11 cellular contexts compared by ENCODE assay signal in genomic region chr7:120402368-120402767, GRCh38.
DNase-seq lines count a peak whose midpoint lies in the region; ATAC-seq and TF ChIP-seq lines count a peak whose summit lies in the region.
"Had no signal": no experiment of that assay in that cellular context is flagged by ENCODE, and none has a peak within 500 bp of the region (broad histone marks: within the 10 kb centered on the region; RNA-seq: fewer than 3 reads in every experiment).

No MANE protein-coding gene starts in this region.

- DNase-seq in RWPE1 (ENCODE audit: low spot score), result peak; percentile 18
- no peak for DNase-seq in omental fat pad (ENCODE audit: low spot score)
- DNase-seq in activated T-helper 2 cell treated with anti-CD3 and anti-CD28 coated beads, Interferon-gamma antibody, Interleukin-2, Interleukin-4, amounts not matched to agents 10 μg/mL and 5 μg/mL and 100 μg/mL, durations not matched to agents 14 hours and 24 hours and 36 hours (ENCODE audit: low spot score), result no peak
- DNase-seq in GM10248 (ENCODE audit: extremely low spot score), result no peak
- no peak for DNase-seq in activated CD4-positive, CD25-positive, alpha-beta regulatory T cell treated with anti-CD3 and anti-CD28 coated beads, Interleukin-2, amount 50 U/mL, for 72 hours
- no peak for DNase-seq in globus pallidus (ENCODE audit: low spot score)
- DNase-seq: MG63 had no signal

- TF ChIP-seq CTCF in RWPE1 (conservative IDR thresholded peaks at IDR 0.05; ENCODE audit: low read depth), result no peak
- no peak for TF ChIP-seq CTCF in omental fat pad (IDR thresholded peaks at IDR 0.05)
- no peak for TF ChIP-seq CTCF in GM10248 (IDR thresholded peaks at IDR 0.05; ENCODE audit: control extremely low read depth, extremely low read depth, low read depth, missing control alignments)

- no peaks in the 10 kb centered on the region for H3K36me3 Mint-ChIP-seq in activated T-helper 2 cell treated with anti-CD3 and anti-CD28 coated beads, Interferon-gamma antibody, Interleukin-2, Interleukin-4, amounts not matched to agents 10 μg/mL and 5 μg/mL and 100 μg/mL, durations not matched to agents 14 hours and 24 hours and 36 hours (ENCODE audit: low read depth)
- H3K36me3 Mint-ChIP-seq: activated naive CD4-positive, alpha-beta T cell treated with anti-CD3 and anti-CD28 coated beads, Interleukin-2, amount 50 U/mL, for 24 hours had no signal

- POLR2A ChIA-PET in RWPE1 (lab: Yijun Ruan, JAX; ENCODE audit: low non-redundant PET) (no interaction called here), GM10248 (lab: Yijun Ruan, JAX) (interaction anchor here (0.9 to 1.8 kb wide), 3 partner anchors 10 to 15 kb away, joined by 3 to 8 read pairs (median 3); no protein-coding TSS in a partner anchor)

- H3K9me3 Mint-ChIP-seq in activated T-helper 2 cell treated with anti-CD3 and anti-CD28 coated beads, Interferon-gamma antibody, Interleukin-2, Interleukin-4, amounts not matched to agents 10 μg/mL and 5 μg/mL and 100 μg/mL, durations not matched to agents 14 hours and 24 hours and 36 hours, result no peaks in the 10 kb centered on the region

- intact Hi-C loops in activated T-helper 2 cell treated with anti-CD3 and anti-CD28 coated beads, Interferon-gamma antibody, Interleukin-2, Interleukin-4, amounts not matched to agents 10 μg/mL and 5 μg/mL and 100 μg/mL, durations not matched to agents 14 hours and 24 hours and 36 hours (cut with micrococcal nuclease), result no loop called here

- H3K4me1 Mint-ChIP-seq in activated T-helper 2 cell treated with anti-CD3 and anti-CD28 coated beads, Interferon-gamma antibody, Interleukin-2, Interleukin-4, amounts not matched to agents 10 μg/mL and 5 μg/mL and 100 μg/mL, durations not matched to agents 14 hours and 24 hours and 36 hours (ENCODE audit: low read depth), result peaks cover 5% of the 10 kb centered on the region
- H3K4me1 Mint-ChIP-seq: activated naive CD4-positive, alpha-beta T cell treated with anti-CD3 and anti-CD28 coated beads, Interleukin-2, amount 50 U/mL, for 24 hours had no signal

- H3K27me3 Mint-ChIP-seq in activated T-helper 2 cell treated with anti-CD3 and anti-CD28 coated beads, Interferon-gamma antibody, Interleukin-2, Interleukin-4, amounts not matched to agents 10 μg/mL and 5 μg/mL and 100 μg/mL, durations not matched to agents 14 hours and 24 hours and 36 hours (ENCODE audit: low read depth), result no peaks in the 10 kb centered on the region
- H3K27me3 Mint-ChIP-seq: activated naive CD4-positive, alpha-beta T cell treated with anti-CD3 and anti-CD28 coated beads, Interleukin-2, amount 50 U/mL, for 24 hours had no signal

- no peak overlapping the region for H3K4me3 Mint-ChIP-seq in activated T-helper 2 cell treated with anti-CD3 and anti-CD28 coated beads, Interferon-gamma antibody, Interleukin-2, Interleukin-4, amounts not matched to agents 10 μg/mL and 5 μg/mL and 100 μg/mL, durations not matched to agents 14 hours and 24 hours and 36 hours (ENCODE audit: low read depth)
- H3K4me3 Mint-ChIP-seq: activated naive CD4-positive, alpha-beta T cell treated with anti-CD3 and anti-CD28 coated beads, Interleukin-2, amount 50 U/mL, for 24 hours had no signal

- ATAC-seq in GM19324 (IDR thresholded peaks at IDR 0.05; ENCODE audit: low FRiP score, unreplicated experiment) (peak; percentile 37), HG02870 (IDR thresholded peaks at IDR 0.05; ENCODE audit: unreplicated experiment) (peak; percentile 52), omental fat pad (ENCODE audit: low FRiP score) (peak; percentile 71)

- no peak overlapping the region for H3K27ac ChIP-seq in RWPE1
- H3K27ac ChIP-seq: SK-N-MC had no signal

- H3K27ac Mint-ChIP-seq in activated T-helper 2 cell treated with anti-CD3 and anti-CD28 coated beads, Interferon-gamma antibody, Interleukin-2, Interleukin-4, amounts not matched to agents 10 μg/mL and 5 μg/mL and 100 μg/mL, durations not matched to agents 14 hours and 24 hours and 36 hours, result no peak overlapping the region
- H3K27ac Mint-ChIP-seq: activated naive CD4-positive, alpha-beta T cell treated with anti-CD3 and anti-CD28 coated beads, Interleukin-2, amount 50 U/mL, for 24 hours had no signal

- CTCF ChIA-PET in RWPE1 (lab: Yijun Ruan, JAX), result interaction anchor here (0.6 to 0.7 kb wide), 2 partner anchors 185 to 335 kb away, joined by 3 read pairs; no protein-coding TSS in a partner anchor
- CTCF ChIA-PET in GM10248 (lab: Yijun Ruan, JAX), result interaction anchor here (0.9 to 2.1 kb wide), 4 partner anchors 10 to 94 kb away, joined by 3 to 8 read pairs (median 3); no protein-coding TSS in a partner anchor
